3 cellular contexts compared by ENCODE assay signal in the genomic region with DNA sequence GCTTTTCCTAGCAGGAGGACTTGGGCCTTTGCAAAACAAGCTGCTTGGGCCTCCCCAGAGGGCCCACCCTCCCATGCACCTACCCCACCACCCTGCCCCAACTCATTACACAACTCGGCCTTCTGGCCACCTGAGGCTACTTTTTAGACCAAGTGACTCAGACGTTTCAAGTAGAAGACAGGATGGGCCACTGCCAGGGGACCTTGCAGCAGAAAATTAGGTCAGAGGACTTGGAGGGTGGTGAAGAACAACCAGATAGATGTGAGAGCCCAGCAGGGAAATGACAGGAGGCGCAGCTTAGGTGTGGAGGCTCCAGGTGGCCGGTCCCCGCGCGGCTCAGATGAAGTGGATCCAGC.
TF ChIP-seq lines count a peak whose summit lies in the region.

No MANE protein-coding gene starts in this region.

TF ChIP-seq in A549, 52 proteins besides CTCF, POLR2A, EP300 and RAD21:
- TF ChIP-seq, protein P1, sequence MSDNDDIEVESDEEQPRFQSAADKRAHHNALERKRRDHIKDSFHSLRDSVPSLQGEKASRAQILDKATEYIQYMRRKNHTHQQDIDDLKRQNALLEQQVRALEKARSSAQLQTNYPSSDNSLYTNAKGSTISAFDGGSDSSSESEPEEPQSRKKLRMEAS (IDR thresholded peaks at IDR 0.05) = no peak
- no peak for TF ChIP-seq KDM5A (IDR thresholded peaks at IDR 0.05)
- TF ChIP-seq, protein P2, sequence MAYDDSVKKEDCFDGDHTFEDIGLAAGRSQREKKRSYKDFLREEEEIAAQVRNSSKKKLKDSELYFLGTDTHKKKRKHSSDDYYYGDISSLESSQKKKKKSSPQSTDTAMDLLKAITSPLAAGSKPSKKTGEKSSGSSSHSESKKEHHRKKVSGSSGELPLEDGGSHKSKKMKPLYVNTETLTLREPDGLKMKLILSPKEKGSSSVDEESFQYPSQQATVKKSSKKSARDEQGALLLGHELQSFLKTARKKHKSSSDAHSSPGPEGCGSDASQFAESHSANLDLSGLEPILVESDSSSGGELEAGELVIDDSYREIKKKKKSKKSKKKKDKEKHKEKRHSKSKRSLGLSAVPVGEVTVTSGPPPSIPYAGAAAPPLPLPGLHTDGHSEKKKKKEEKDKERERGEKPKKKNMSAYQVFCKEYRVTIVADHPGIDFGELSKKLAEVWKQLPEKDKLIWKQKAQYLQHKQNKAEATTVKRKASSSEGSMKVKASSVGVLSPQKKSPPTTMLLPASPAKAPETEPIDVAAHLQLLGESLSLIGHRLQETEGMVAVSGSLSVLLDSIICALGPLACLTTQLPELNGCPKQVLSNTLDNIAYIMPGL (CRISPR knock-in tag; IDR thresholded peaks at IDR 0.05; ENCODE audit: borderline replicate concordance) = no peak
- no peak for TF ChIP-seq SREBF2 (IDR thresholded peaks at IDR 0.05)
- no peak for TF ChIP-seq EHMT2 (IDR thresholded peaks at IDR 0.05; ENCODE audit: low read depth)
- TF ChIP-seq, protein P3, sequence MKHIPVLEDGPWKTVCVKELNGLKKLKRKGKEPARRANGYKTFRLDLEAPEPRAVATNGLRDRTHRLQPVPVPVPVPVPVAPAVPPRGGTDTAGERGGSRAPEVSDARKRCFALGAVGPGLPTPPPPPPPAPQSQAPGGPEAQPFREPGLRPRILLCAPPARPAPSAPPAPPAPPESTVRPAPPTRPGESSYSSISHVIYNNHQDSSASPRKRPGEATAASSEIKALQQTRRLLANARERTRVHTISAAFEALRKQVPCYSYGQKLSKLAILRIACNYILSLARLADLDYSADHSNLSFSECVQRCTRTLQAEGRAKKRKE (CRISPR knock-in tag; IDR thresholded peaks at IDR 0.05; ENCODE audit: low read depth) = no peak
- no peak for TF ChIP-seq NR3C1 (IDR thresholded peaks at IDR 0.05)
- no peak for TF ChIP-seq CBX2 (IDR thresholded peaks at IDR 0.05; ENCODE audit: borderline replicate concordance, low read depth)
- no peak for TF ChIP-seq FOXS1 (CRISPR knock-in tag; IDR thresholded peaks at IDR 0.05)
- TF ChIP-seq SMC3 (IDR thresholded peaks at IDR 0.05) = no peak

TF ChIP-seq in HEK293, 187 proteins besides CTCF, POLR2A, EP300 and RAD21:
- TF ChIP-seq GLIS2 (tag by site-specific recombination; IDR thresholded peaks at IDR 0.05) (peak; percentile 49; the same call in 1 of the 2 replicates), ZNF830 (tag by site-specific recombination; IDR thresholded peaks at IDR 0.05; ENCODE audit: low read depth) (no peak), HOXA7 (CRISPR knock-in tag; IDR thresholded peaks at IDR 0.05; ENCODE audit: borderline replicate concordance) (no peak), SCRT2 (tag by site-specific recombination; IDR thresholded peaks at IDR 0.05) (peak; percentile 70; the same call in 1 of the 2 replicates)
- TF ChIP-seq, protein P4, sequence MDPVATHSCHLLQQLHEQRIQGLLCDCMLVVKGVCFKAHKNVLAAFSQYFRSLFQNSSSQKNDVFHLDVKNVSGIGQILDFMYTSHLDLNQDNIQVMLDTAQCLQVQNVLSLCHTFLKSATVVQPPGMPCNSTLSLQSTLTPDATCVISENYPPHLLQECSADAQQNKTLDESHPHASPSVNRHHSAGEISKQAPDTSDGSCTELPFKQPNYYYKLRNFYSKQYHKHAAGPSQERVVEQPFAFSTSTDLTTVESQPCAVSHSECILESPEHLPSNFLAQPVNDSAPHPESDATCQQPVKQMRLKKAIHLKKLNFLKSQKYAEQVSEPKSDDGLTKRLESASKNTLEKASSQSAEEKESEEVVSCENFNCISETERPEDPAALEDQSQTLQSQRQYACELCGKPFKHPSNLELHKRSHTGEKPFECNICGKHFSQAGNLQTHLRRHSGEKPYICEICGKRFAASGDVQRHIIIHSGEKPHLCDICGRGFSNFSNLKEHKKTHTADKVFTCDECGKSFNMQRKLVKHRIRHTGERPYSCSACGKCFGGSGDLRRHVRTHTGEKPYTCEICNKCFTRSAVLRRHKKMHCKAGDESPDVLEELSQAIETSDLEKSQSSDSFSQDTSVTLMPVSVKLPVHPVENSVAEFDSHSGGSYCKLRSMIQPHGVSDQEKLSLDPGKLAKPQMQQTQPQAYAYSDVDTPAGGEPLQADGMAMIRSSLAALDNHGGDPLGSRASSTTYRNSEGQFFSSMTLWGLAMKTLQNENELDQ (tag by site-specific recombination; IDR thresholded peaks at IDR 0.05; ENCODE audit: low read depth) = 0 out of 2 replicates have a peak, but pooled peaks have one; percentile 63

TF ChIP-seq in K562, 482 proteins besides CTCF, POLR2A, EP300 and RAD21:
- TF ChIP-seq CEBPG (CRISPR knock-in tag; IDR thresholded peaks at IDR 0.05) (0 out of 2 replicates have a peak, but pooled peaks have one; percentile 10), CEBPG (tag; conservative IDR thresholded peaks at IDR 0.05 in 1 of 2, IDR thresholded peaks at IDR 0.05 in 1 of 2) (no peak), NFIX (CRISPR knock-in tag; IDR thresholded peaks at IDR 0.05; ENCODE audit: low read depth) (no peak)
